Comparison of ENCODE assay signal across 15 cellular contexts in the genomic region with DNA sequence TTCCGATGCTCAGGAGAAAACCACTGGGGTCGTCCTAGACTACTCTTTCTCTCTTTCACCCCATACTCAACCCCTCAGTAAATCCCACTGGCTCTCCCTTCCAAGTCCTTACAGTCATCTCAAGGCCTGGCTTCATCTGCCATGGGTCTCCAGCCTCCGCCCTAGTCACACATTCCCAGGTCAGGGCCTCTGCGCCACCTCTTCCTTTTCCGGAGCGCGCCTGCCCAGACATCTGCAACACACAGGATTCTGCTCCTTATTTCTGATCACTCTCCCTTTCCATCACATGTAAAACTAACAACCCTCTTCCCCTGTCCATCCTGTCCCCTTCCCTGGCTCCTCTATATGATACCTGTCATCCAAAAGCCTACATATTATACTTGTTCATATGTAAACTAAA. TPM values are rescaled to one million over a fixed set of nuclear protein-coding genes. Genes with fewer than 3 reads are reported as not detected.
DNase-seq lines count a peak whose midpoint lies in the region; ATAC-seq and TF ChIP-seq lines count a peak whose summit lies in the region.
"Had no signal": no experiment of that assay in that cellular context is flagged by ENCODE, and none has a peak within 500 bp of the region (broad histone marks: within the 10 kb centered on the region; RNA-seq: fewer than 3 reads in every experiment).

No MANE protein-coding gene starts in this region.

- ATAC-seq in activated naive CD8-positive, alpha-beta T cell treated with anti-CD3 and anti-CD28 coated beads, Interleukin-2, amount 50 U/mL, for 24 hours: no peak
- ATAC-seq in WTC11 (no peak), lower lobe of right lung (no peak), HG03139 (IDR thresholded peaks at IDR 0.05; ENCODE audit: unreplicated experiment) (no peak), foreskin keratinocyte (no peak)
- ATAC-seq: HCT116, PC-3 had no signal

- no peaks in the 10 kb centered on the region for H3K36me3 ChIP-seq in lower lobe of right lung
- H3K36me3 ChIP-seq in subcutaneous abdominal adipose tissue (ENCODE audit: control insufficient read depth in 5 of 5, insufficient read depth in 5 of 5, low read length in 5 of 5): peaks cover 0 to 2% (median 0%) of the 10 kb centered on the region in 5 donors

- peaks cover 97% of the 10 kb centered on the region for H3K4me1 ChIP-seq in lower lobe of right lung
- H3K4me1 ChIP-seq in subcutaneous abdominal adipose tissue (ENCODE audit: control insufficient read depth in 5 of 5, insufficient read depth in 5 of 5, low read length in 5 of 5): peaks cover 8 to 89% (median 50%) of the 10 kb centered on the region in 5 donors
- H3K4me1 ChIP-seq in foreskin keratinocyte: peaks cover 29% of the 10 kb centered on the region

- peak overlapping the region; percentile 35 for H3K27ac Mint-ChIP-seq in activated naive CD8-positive, alpha-beta T cell
- no peak overlapping the region for H3K27ac Mint-ChIP-seq in activated naive CD8-positive, alpha-beta T cell treated with anti-CD3 and anti-CD28 coated beads, Interleukin-2, amount 50 U/mL, for 24 hours
- peak overlapping the region; percentile 30 for H3K27ac Mint-ChIP-seq in WTC11

- no peaks in the 10 kb centered on the region for H3K9me3 Mint-ChIP-seq in activated naive CD8-positive, alpha-beta T cell (ENCODE audit: low read depth)
- no peaks in the 10 kb centered on the region for H3K9me3 Mint-ChIP-seq in activated naive CD8-positive, alpha-beta T cell treated with anti-CD3 and anti-CD28 coated beads, Interleukin-2, amount 50 U/mL, for 24 hours
- H3K9me3 Mint-ChIP-seq in WTC11: no peaks in the 10 kb centered on the region

- no peak for DNase-seq in activated naive CD8-positive, alpha-beta T cell treated with anti-CD3 and anti-CD28 coated beads, Interleukin-2, amount 50 U/mL, for 24 hours
- DNase-seq in WTC11 (ENCODE audit: low spot score) (no peak), lower lobe of right lung (no peak), GM10248 (ENCODE audit: extremely low spot score) (no peak), foreskin keratinocyte (no peak)
- DNase-seq: activated naive CD4-positive, alpha-beta T cell treated with anti-CD3 and anti-CD28 coated beads, Interleukin-2, amount 50 U/mL, for 16 hours; NCI-H2029 treated with DMSO at 0.1 percent for 48 hours; NCI-H524 treated with DMSO at 0.1 percent for 48 hours; PC-3; SK-N-SH; stimulated activated CD4-positive, alpha-beta T cell treated with anti-CD3 and anti-CD28 coated beads, Interleukin-4, amount 100 ng/mL, for 24 hours had no signal

- H3K4me3 Mint-ChIP-seq in activated naive CD8-positive, alpha-beta T cell: no peak overlapping the region
- H3K4me3 Mint-ChIP-seq in activated naive CD8-positive, alpha-beta T cell treated with anti-CD3 and anti-CD28 coated beads, Interleukin-2, amount 50 U/mL, for 24 hours: no peak overlapping the region
- no peak overlapping the region for H3K4me3 Mint-ChIP-seq in WTC11

- peaks cover 6% of the 10 kb centered on the region for H3K36me3 Mint-ChIP-seq in activated naive CD8-positive, alpha-beta T cell
- no peaks in the 10 kb centered on the region for H3K36me3 Mint-ChIP-seq in activated naive CD8-positive, alpha-beta T cell treated with anti-CD3 and anti-CD28 coated beads, Interleukin-2, amount 50 U/mL, for 24 hours (ENCODE audit: low read depth)
- no peaks in the 10 kb centered on the region for H3K36me3 Mint-ChIP-seq in WTC11

- peaks cover 80% of the 10 kb centered on the region for H3K4me1 Mint-ChIP-seq in activated naive CD8-positive, alpha-beta T cell (ENCODE audit: low read depth)
- H3K4me1 Mint-ChIP-seq in activated naive CD8-positive, alpha-beta T cell treated with anti-CD3 and anti-CD28 coated beads, Interleukin-2, amount 50 U/mL, for 24 hours: peaks cover 76% of the 10 kb centered on the region
- H3K4me1 Mint-ChIP-seq in WTC11: peaks cover 92% of the 10 kb centered on the region

- H3K27me3 ChIP-seq in lower lobe of right lung (ENCODE audit: low read depth) (no peaks in the 10 kb centered on the region), subcutaneous abdominal adipose tissue (ENCODE audit: control insufficient read depth in 5 of 5, insufficient read depth in 4 of 5, low read length in 5 of 5) (no peaks in the 10 kb centered on the region), foreskin keratinocyte (no peaks in the 10 kb centered on the region)

- CTCF ChIA-PET in WTC11 (lab: Charles Lee): no interaction called here
- CTCF ChIA-PET in GM10248 (lab: Yijun Ruan, JAX): interaction anchor here (0.9 kb wide), 1 partner anchor 18 kb away, joined by 3 read pairs; no protein-coding TSS in a partner anchor

- POLR2A ChIA-PET in WTC11 (lab: Charles Lee): no interaction called here
- POLR2A ChIA-PET in GM10248 (lab: Yijun Ruan, JAX): no interaction called here

- H3K9me3 ChIP-seq in lower lobe of right lung (no peaks in the 10 kb centered on the region), subcutaneous abdominal adipose tissue (ENCODE audit: control insufficient read depth in 5 of 5, low read length in 5 of 5) (no peaks in the 10 kb centered on the region)
- H3K9me3 ChIP-seq: SK-N-SH had no signal

- no peak overlapping the region for H3K9ac ChIP-seq in subcutaneous abdominal adipose tissue (ENCODE audit: low read length in 5 of 5)
- H3K9ac ChIP-seq: SK-N-SH had no signal

- H3K27ac ChIP-seq in lower lobe of right lung (peak overlapping the region; percentile 74), subcutaneous abdominal adipose tissue (ENCODE audit: low read depth, low read length) (peak overlapping the region; percentile 45), foreskin keratinocyte (no peak overlapping the region)

- TF ChIP-seq CTCF in WTC11 (IDR thresholded peaks at IDR 0.05): no peak
- no peak for TF ChIP-seq CTCF in lower lobe of right lung (IDR thresholded peaks at IDR 0.05)
- TF ChIP-seq CTCF in GM10248 (IDR thresholded peaks at IDR 0.05; ENCODE audit: control extremely low read depth, extremely low read depth, low read depth, missing control alignments): no peak
- TF ChIP-seq CTCF in foreskin keratinocyte (conservative IDR thresholded peaks at IDR 0.05): no peak

- intact Hi-C loops in lower lobe of right lung (cut with DNase I): no loop called here

- H3K27me3 Mint-ChIP-seq in activated naive CD8-positive, alpha-beta T cell: no peaks in the 10 kb centered on the region
- H3K27me3 Mint-ChIP-seq in activated naive CD8-positive, alpha-beta T cell treated with anti-CD3 and anti-CD28 coated beads, Interleukin-2, amount 50 U/mL, for 24 hours: no peaks in the 10 kb centered on the region
- no peaks in the 10 kb centered on the region for H3K27me3 Mint-ChIP-seq in WTC11 (ENCODE audit: low read depth)

- H3K4me3 ChIP-seq in lower lobe of right lung (no peak overlapping the region), subcutaneous abdominal adipose tissue (ENCODE audit: low read depth in 1 of 5, low read length in 5 of 5) (no peak overlapping the region)

TF ChIP-seq in WTC11, 78 proteins besides CTCF, POLR2A, EP300 and RAD21:
- TF ChIP-seq, protein P1, sequence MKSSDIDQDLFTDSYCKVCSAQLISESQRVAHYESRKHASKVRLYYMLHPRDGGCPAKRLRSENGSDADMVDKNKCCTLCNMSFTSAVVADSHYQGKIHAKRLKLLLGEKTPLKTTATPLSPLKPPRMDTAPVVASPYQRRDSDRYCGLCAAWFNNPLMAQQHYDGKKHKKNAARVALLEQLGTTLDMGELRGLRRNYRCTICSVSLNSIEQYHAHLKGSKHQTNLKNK (CRISPR knock-in tag; IDR thresholded peaks at IDR 0.05): no peak
- no peak for TF ChIP-seq IRF2 (CRISPR knock-in tag; IDR thresholded peaks at IDR 0.05; ENCODE audit: borderline replicate concordance, low read depth)
- TF ChIP-seq CREB1 (CRISPR knock-in tag; IDR thresholded peaks at IDR 0.05): no peak

RNA-seq across cellular contexts. Expression of a gene that starts 39.8 kb away (rescaled TPM):
- total RNA-seq in WTC11 (2021) (57.9 to 66.2 TPM (median 65.7 TPM) in 3 replicates), lower lobe of right lung (146 TPM), foreskin keratinocyte (31.1 and 34.8 TPM in 2 replicates)
- 10.7 and 12.9 TPM in 2 replicates for polyA plus RNA-seq in foreskin keratinocyte
